In genomic region chr16:85878407-85878806, GRCh38 we compare ENCODE assay signal across 6 cellular contexts. TPM values are rescaled to one million over a fixed set of nuclear protein-coding genes. Genes with fewer than 3 reads are reported as not detected.
"Had no signal": no experiment of that assay in that cellular context is flagged by ENCODE, and none has a peak within 500 bp of the region (broad histone marks: within the 10 kb centered on the region; RNA-seq: fewer than 3 reads in every experiment).

No MANE protein-coding gene starts in this region.

- H3K27ac ChIP-seq: HL-60 had no signal

- H3K36me3 ChIP-seq: HAP-1 had no signal

- ATAC-seq: GM23338, K562 had no signal

- H3K4me1 Mint-ChIP-seq: GM23338 had no signal

- H3K27ac Mint-ChIP-seq: GM23338, HFFc6 had no signal

- H3K4me2 ChIP-seq: GM23338 had no signal

- H3K9me3 ChIP-seq: HAP-1 had no signal

- H3K4me1 ChIP-seq: HAP-1 had no signal

- H3K4me3 ChIP-seq: GM23338, HAP-1, K562 had no signal

- H3K4me3 Mint-ChIP-seq: GM23338, HFFc6 had no signal

- H3K9me3 Mint-ChIP-seq: GM23338, HFFc6 had no signal

- H2AFZ ChIP-seq: GM23338 had no signal

RNA-seq across cellular contexts. Expression of gene IRF8, which starts 20.6 kb away (rescaled TPM):
- total RNA-seq: HFFc6, IMR-90 had no signal
